Comparison of ENCODE assay signal across 8 cellular contexts in genomic region chr10:129963831-129964501, GRCh38. TPM values are rescaled to one million over a fixed set of nuclear protein-coding genes. Genes with fewer than 3 reads are reported as not detected.
A peak's percentile ranks its signal among the peaks of the same experiment; 100 is the strongest.
DNase-seq lines count a peak whose midpoint lies in the region; ATAC-seq and TF ChIP-seq lines count a peak whose summit lies in the region.

A gene with protein sequence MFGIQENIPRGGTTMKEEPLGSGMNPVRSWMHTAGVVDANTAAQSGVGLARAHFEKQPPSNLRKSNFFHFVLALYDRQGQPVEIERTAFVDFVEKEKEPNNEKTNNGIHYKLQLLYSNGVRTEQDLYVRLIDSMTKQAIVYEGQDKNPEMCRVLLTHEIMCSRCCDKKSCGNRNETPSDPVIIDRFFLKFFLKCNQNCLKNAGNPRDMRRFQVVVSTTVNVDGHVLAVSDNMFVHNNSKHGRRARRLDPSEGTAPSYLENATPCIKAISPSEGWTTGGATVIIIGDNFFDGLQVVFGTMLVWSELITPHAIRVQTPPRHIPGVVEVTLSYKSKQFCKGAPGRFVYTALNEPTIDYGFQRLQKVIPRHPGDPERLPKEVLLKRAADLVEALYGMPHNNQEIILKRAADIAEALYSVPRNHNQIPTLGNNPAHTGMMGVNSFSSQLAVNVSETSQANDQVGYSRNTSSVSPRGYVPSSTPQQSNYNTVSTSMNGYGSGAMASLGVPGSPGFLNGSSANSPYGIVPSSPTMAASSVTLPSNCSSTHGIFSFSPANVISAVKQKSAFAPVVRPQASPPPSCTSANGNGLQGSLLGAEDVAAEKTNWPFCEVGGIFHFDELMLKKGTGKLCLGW (minus strand): TSS chr10:129964274. CDS start chr10:129963768, 506 bp downstream.

- peaks cover 7% of the 10 kb centered on the region for H3K36me3 Mint-ChIP-seq in MCF 10A (ENCODE audit: insufficient read depth, unreplicated experiment)

- ATAC-seq in GM21723 (IDR thresholded peaks at IDR 0.05; ENCODE audit: unreplicated experiment), result no peak

- peak; percentile 40 to 78 for DNase-seq in T47D (ENCODE audit: low read depth in 1 of 2, low spot score in 1 of 2)
- no peak for DNase-seq in MCF 10A (ENCODE audit: unreplicated experiment)
- peak; percentile 23 for DNase-seq in T follicular helper cell (ENCODE audit: low read depth)
- no peak for DNase-seq in cerebellum (ENCODE audit: low spot score)
- DNase-seq in kidney tubule cell (ENCODE audit: low spot score), result peak; percentile 42
- peak; percentile 20 for DNase-seq in stimulated activated CD8-positive, alpha-beta memory T cell treated with anti-CD3 and anti-CD28 coated beads, Interleukin-4, amount 100 ng/mL, for 24 hours (ENCODE audit: low read depth)
- DNase-seq in NK-92 (lab: John Stamatoyannopoulos, UW; ENCODE audit: unreplicated experiment), result no peak

- H3K4me3 Mint-ChIP-seq in MCF 10A (ENCODE audit: unreplicated experiment), result no peak within 1 kb of the TSS

- no peaks in the 10 kb centered on the region for H3K9me3 Mint-ChIP-seq in MCF 10A (ENCODE audit: unreplicated experiment)

- CTCF ChIA-PET in MCF 10A (lab: Yijun Ruan, JAX), result interaction anchor here (0.8 kb wide), 1 partner anchor 30 kb away, joined by 3 read pairs; no protein-coding TSS in a partner anchor

- no TSS peak for BruUV-seq in MCF 10A (replicated peaks; lab: Mats Ljungman, UMichigan)

- no peak for TF ChIP-seq CTCF in MCF 10A (IDR thresholded peaks at IDR 0.05; ENCODE audit: unreplicated experiment)

- H3K4me1 Mint-ChIP-seq in MCF 10A (ENCODE audit: insufficient read depth, unreplicated experiment), result no peaks in the 10 kb centered on the region

- no peaks in the 10 kb centered on the region for H3K27me3 Mint-ChIP-seq in MCF 10A (ENCODE audit: insufficient read depth, unreplicated experiment)

- intact Hi-C loops in MCF 10A (cut with micrococcal nuclease), result no loop called here

- in situ Hi-C loops in T47D (cut with HindIII; ENCODE audit: low pct_unique_long_range_greater_than_20kb, low sequenced_read_pairs), result no loop called here

- no peak within 1 kb of the TSS for H3K27ac Mint-ChIP-seq in MCF 10A (ENCODE audit: low read depth, unreplicated experiment)

- POLR2A ChIA-PET in MCF 10A (lab: Yijun Ruan, JAX), result no interaction called here

RNA-seq across cellular contexts. Expression of the gene that starts here (rescaled TPM):
- total RNA-seq in MCF 10A (2022) (not detected in 2 replicates), cerebellum (185 TPM)

Comparison
In these comparisons a context has a peak if more than half of its experiments do, and no peak if none do; other contexts are left out.
1. RNA of the gene that starts here (total RNA-seq): 185 TPM in cerebellum (single experiment); not detected in MCF 10A; every median in the first group is over 100 times any median in the second.
2. DNase-seq: peak in T47D (2 of 2), T follicular helper cell (single experiment), kidney tubule cell (single experiment) and stimulated activated CD8-positive, alpha-beta memory T cell treated with anti-CD3 and anti-CD28 coated beads, Interleukin-4, amount 100 ng/mL, for 24 hours (single experiment); none in MCF 10A (single experiment), cerebellum (single experiment) and NK-92 (single experiment).